8 cellular contexts compared by ENCODE assay signal in the genomic region with DNA sequence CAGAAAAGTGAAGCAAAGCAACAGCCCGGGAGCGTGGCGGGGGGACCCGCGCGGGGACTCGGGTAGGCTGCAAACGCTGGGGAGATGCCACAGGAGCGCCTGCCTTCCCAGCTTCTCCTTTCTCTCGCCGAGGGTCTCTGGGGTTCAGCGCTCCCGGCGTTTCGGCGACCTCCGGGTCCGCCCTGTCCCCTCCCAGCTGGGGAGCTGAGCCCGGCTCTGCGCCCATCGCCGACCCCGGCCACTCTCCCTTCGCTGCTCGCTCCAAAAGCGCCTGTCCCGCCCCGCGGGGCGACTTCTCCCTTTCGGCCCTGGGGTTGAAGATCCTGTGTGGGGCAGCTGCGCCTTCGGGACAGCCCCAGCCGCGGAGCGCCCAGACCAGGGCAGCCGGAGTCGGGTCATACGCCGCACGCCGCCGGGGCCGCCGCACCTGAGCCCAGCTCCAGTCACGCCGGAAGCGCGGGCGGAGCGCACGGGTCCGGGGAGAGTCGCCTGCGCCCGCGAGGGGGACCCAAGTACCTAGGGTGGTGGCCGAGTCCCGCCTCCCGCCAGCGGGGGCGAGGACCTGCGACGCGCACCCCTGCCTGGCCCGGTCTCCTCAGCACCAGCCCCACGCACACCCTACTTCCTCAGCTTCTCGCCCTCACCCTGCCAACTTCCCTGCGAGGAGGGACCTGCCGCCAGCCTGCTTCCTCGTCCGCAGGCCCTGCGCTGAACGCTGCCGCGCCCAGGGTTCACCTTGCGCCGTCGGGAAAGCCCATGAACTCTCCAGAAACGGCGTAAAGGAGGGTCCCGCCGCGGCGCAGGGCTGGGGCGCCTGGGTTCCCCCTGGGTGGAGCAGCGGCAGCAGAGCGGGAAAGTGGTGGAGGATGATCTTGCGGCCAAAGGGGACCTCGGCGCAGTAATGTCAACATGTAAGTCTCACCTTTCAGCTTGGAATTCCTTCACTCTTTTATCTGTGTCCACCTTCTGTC. TPM values are rescaled to one million over a fixed set of nuclear protein-coding genes. Genes with fewer than 3 reads are reported as not detected.
DNase-seq lines count a peak whose midpoint lies in the region; ATAC-seq and TF ChIP-seq lines count a peak whose summit lies in the region.

A gene (plus strand): TSS at position 587 of the 971 bp plus-strand sequence. CDS start 323 bp downstream, at position 910.

- peaks cover 3% of the 10 kb centered on the region for H3K4me1 Mint-ChIP-seq in activated naive CD4-positive, alpha-beta T cell treated with anti-CD3 and anti-CD28 coated beads for 36 hours (ENCODE audit: low read depth)

- H3K4me3 ChIP-seq in heart left ventricle, result peak within 1 kb of the TSS; percentile 16 to 61 (median 54)
- H3K4me3 ChIP-seq in psoas muscle, result peak within 1 kb of the TSS; percentile 62

- H3K36me3 ChIP-seq in heart left ventricle, result no peaks in the 10 kb centered on the region
- no peaks in the 10 kb centered on the region for H3K36me3 ChIP-seq in psoas muscle (ENCODE audit: insufficient read depth in 1 of 2, low read depth in 1 of 2)

- peak within 1 kb of the TSS in 3 of 12 donors; percentile 20 to 57 (median 38) for H3K27ac ChIP-seq in heart left ventricle
- H3K27ac ChIP-seq in psoas muscle, result no peak within 1 kb of the TSS

- H3K36me3 Mint-ChIP-seq in activated naive CD4-positive, alpha-beta T cell treated with anti-CD3 and anti-CD28 coated beads for 36 hours (ENCODE audit: low read depth), result no peaks in the 10 kb centered on the region

- H3K4me1 ChIP-seq in heart left ventricle (peaks cover 0 to 15% (median 2%) of the 10 kb centered on the region in 12 donors), psoas muscle (no peaks in the 10 kb centered on the region)

- peaks cover 15% of the 10 kb centered on the region for H3K27me3 Mint-ChIP-seq in activated naive CD4-positive, alpha-beta T cell treated with anti-CD3 and anti-CD28 coated beads for 36 hours (ENCODE audit: low read depth)

- H3K4me3 Mint-ChIP-seq in activated naive CD4-positive, alpha-beta T cell treated with anti-CD3 and anti-CD28 coated beads for 36 hours, result peak within 1 kb of the TSS; percentile 82

- TF ChIP-seq POLR2A in heart left ventricle (IDR thresholded peaks at IDR 0.05), result no peak

- intact Hi-C loops in activated naive CD4-positive, alpha-beta T cell treated with anti-CD3 and anti-CD28 coated beads for 36 hours (cut with micrococcal nuclease), result loop anchor here (1.0 to 2.0 kb wide), 2 partner anchors 87 to 154 kb away; a partner anchor contains a TSS
- intact Hi-C loops in heart left ventricle (cut with DNase I), result no loop called here
- intact Hi-C loops in psoas muscle (cut with DNase I), result no loop called here

- H3K9me3 ChIP-seq in heart left ventricle (peaks cover 0 to 5% (median 0%) of the 10 kb centered on the region in 12 donors), psoas muscle (no peaks in the 10 kb centered on the region)

- TF ChIP-seq CTCF in heart left ventricle (IDR thresholded peaks at IDR 0.05) (no peak), psoas muscle (IDR thresholded peaks at IDR 0.05) (no peak)

- CTCF ChIA-PET in activated naive CD4-positive, alpha-beta T cell treated with anti-CD3 and anti-CD28 coated beads for 36 hours (lab: Charles Lee), result interaction anchor here (0.5 to 1.2 kb wide), 3 partner anchors 10 to 56 kb away, joined by 3 to 4 read pairs (median 3); no protein-coding TSS in a partner anchor

- H3K27ac Mint-ChIP-seq in activated naive CD4-positive, alpha-beta T cell treated with anti-CD3 and anti-CD28 coated beads for 36 hours, result no peak within 1 kb of the TSS

- 1 to 2% (median 1%) methylated on average over 46 to 91 of the region's 91 CpGs for WGBS in heart left ventricle, 4 donors
- 1 to 2% (median 2%) methylated on average over 58 to 91 of the region's 91 CpGs for WGBS in psoas muscle, 3 donors

- peaks cover 0 to 43% (median 23%) of the 10 kb centered on the region in 9 donors for H3K27me3 ChIP-seq in heart left ventricle
- peaks cover 0 to 32% (median 10%) of the 10 kb centered on the region in 3 donors for H3K27me3 ChIP-seq in psoas muscle (ENCODE audit: insufficient read depth in 3 of 3, low read length in 2 of 3)

- ATAC-seq in HG02973 (IDR thresholded peaks at IDR 0.05; ENCODE audit: unreplicated experiment) (peak; percentile 61), heart left ventricle (peak; percentile 47 to 82 (median 73)), psoas muscle (peak in 2 of 4 donors; percentile 27 to 47)

- H3K9me3 Mint-ChIP-seq in activated naive CD4-positive, alpha-beta T cell treated with anti-CD3 and anti-CD28 coated beads for 36 hours, result no peaks in the 10 kb centered on the region

- peak; percentile 20 to 66 for DNase-seq in NCI-H524 (lab: John Stamatoyannopoulos, UW)
- no peak for DNase-seq in NCI-H524 treated with DMSO at 0.1 percent for 48 hours (lab: John Stamatoyannopoulos, UW)
- peak; percentile 60 for DNase-seq in activated naive CD4-positive, alpha-beta T cell treated with anti-CD3 and anti-CD28 coated beads for 36 hours
- peak; percentile 19 to 69 (median 34) for DNase-seq in heart left ventricle
- peak; percentile 18 to 56 for DNase-seq in psoas muscle
- no peak for DNase-seq in NCI-H1436 (lab: John Stamatoyannopoulos, UW)

TF ChIP-seq in PFSK-1, 5 proteins besides CTCF, POLR2A, EP300 and RAD21:
- no peak for TF ChIP-seq SIN3A (IDR thresholded peaks at IDR 0.05; ENCODE audit: borderline replicate concordance, insufficient read depth, low read length)
- TF ChIP-seq, protein P1, sequence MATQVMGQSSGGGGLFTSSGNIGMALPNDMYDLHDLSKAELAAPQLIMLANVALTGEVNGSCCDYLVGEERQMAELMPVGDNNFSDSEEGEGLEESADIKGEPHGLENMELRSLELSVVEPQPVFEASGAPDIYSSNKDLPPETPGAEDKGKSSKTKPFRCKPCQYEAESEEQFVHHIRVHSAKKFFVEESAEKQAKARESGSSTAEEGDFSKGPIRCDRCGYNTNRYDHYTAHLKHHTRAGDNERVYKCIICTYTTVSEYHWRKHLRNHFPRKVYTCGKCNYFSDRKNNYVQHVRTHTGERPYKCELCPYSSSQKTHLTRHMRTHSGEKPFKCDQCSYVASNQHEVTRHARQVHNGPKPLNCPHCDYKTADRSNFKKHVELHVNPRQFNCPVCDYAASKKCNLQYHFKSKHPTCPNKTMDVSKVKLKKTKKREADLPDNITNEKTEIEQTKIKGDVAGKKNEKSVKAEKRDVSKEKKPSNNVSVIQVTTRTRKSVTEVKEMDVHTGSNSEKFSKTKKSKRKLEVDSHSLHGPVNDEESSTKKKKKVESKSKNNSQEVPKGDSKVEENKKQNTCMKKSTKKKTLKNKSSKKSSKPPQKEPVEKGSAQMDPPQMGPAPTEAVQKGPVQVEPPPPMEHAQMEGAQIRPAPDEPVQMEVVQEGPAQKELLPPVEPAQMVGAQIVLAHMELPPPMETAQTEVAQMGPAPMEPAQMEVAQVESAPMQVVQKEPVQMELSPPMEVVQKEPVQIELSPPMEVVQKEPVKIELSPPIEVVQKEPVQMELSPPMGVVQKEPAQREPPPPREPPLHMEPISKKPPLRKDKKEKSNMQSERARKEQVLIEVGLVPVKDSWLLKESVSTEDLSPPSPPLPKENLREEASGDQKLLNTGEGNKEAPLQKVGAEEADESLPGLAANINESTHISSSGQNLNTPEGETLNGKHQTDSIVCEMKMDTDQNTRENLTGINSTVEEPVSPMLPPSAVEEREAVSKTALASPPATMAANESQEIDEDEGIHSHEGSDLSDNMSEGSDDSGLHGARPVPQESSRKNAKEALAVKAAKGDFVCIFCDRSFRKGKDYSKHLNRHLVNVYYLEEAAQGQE (IDR thresholded peaks at IDR 0.05; ENCODE audit: insufficient read depth in 1 of 2, low read depth in 2 of 2, low read length in 2 of 2), result no peak
- TF ChIP-seq FOXP2 (optimal IDR thresholded peaks at IDR 0.05; ENCODE audit: borderline replicate concordance, extremely low read depth, extremely low read length, insufficient read depth), result peak; percentile 18

RNA-seq across cellular contexts. Expression of the gene that starts here (rescaled TPM):
- 3.1 TPM for polyA plus RNA-seq in PFSK-1 (2012; ENCODE audit: insufficient read length, low read depth)
- total RNA-seq in activated naive CD4-positive, alpha-beta T cell treated with anti-CD3 and anti-CD28 coated beads for 36 hours, result under 1 TPM; 0.69 to 0.86 TPM
- total RNA-seq in heart left ventricle, result 10 to 100 TPM in 1 of 9 donors, 1 to 10 TPM in 8; 1.5 to 10.5 (median 2.1) TPM
- polyA plus RNA-seq in heart left ventricle, result 1 to 10 TPM in 1 of 2 donors, under 1 TPM in 1; 0.61 to 1.6 TPM
- 1 to 10 TPM in 3 of 4 donors, under 1 TPM in 1; 0.59 to 2.3 (median 2.1) TPM for total RNA-seq in psoas muscle
- polyA plus RNA-seq in psoas muscle, result under 1 TPM; 0.32 to 0.59 (median 0.55) TPM

Comparison
In these comparisons a context has a peak if more than half of its experiments do, and no peak if none do; other contexts are left out.
1. DNase-seq: peak in NCI-H524 (2 of 2), heart left ventricle (5 of 5) and psoas muscle (2 of 2); none in NCI-H524 treated with DMSO at 0.1 percent for 48 hours (single experiment) and NCI-H1436 (single experiment).
2. Peak in DNase-seq in activated naive CD4-positive, alpha-beta T cell treated with anti-CD3 and anti-CD28 coated beads for 36 hours; RNA of the gene not detected or under 1 TPM.